In the genomic region with DNA sequence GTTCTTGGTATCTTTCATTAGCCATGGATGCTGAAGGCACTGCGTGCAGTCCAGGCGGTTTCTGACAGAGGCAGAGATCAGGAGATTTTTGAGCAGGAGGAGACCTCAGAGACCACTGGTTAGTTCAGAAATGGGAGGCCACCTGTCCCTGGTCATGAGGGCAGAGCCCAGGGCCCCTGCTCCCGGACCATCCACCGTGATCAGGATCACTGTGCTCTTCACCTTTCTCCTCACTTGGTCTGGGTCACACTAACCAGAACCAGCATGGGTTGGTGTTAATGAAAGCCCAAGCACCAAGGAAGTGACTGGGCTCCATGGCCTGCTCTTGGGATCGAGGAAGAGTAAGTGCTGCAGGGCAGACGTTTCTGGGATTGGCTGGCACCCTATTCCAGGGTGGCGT, we compare ENCODE assay signal across 11 cellular contexts. TPM values are rescaled to one million over a fixed set of nuclear protein-coding genes. Genes with fewer than 3 reads are reported as not detected.
DNase-seq lines count a peak whose midpoint lies in the region; ATAC-seq and TF ChIP-seq lines count a peak whose summit lies in the region.
"Had no signal": no experiment of that assay in that cellular context is flagged by ENCODE, and none has a peak within 500 bp of the region (broad histone marks: within the 10 kb centered on the region; RNA-seq: fewer than 3 reads in every experiment).

No MANE protein-coding gene starts in this region.

- TF ChIP-seq CTCF in VCaP (conservative IDR thresholded peaks at IDR 0.05) (no peak), gastroesophageal sphincter (IDR thresholded peaks at IDR 0.05) (no peak), sigmoid colon (IDR thresholded peaks at IDR 0.05) (no peak), GM10266 (IDR thresholded peaks at IDR 0.05; ENCODE audit: control insufficient read depth, insufficient read depth, low read depth, missing control alignments) (no peak)

- H3K27me3 ChIP-seq in gastroesophageal sphincter (no peaks in the 10 kb centered on the region), sigmoid colon (no peaks in the 10 kb centered on the region)

- H3K4me3 ChIP-seq in gastroesophageal sphincter (no peak overlapping the region), sigmoid colon (no peak overlapping the region)

- no peak overlapping the region for H3K27ac Mint-ChIP-seq in stimulated activated naive CD8-positive, alpha-beta T cell treated with anti-CD3 and anti-CD28 coated beads, Interleukin-15, amount 100 ng/mL, for 72 hours
- H3K27ac Mint-ChIP-seq: CD4-positive, CD25-positive, alpha-beta regulatory T cell; H9 had no signal

- H3K9me3 ChIP-seq in gastroesophageal sphincter (no peaks in the 10 kb centered on the region), sigmoid colon (no peaks in the 10 kb centered on the region)

- H3K27me3 Mint-ChIP-seq in stimulated activated naive CD8-positive, alpha-beta T cell treated with anti-CD3 and anti-CD28 coated beads, Interleukin-15, amount 100 ng/mL, for 72 hours = no peaks in the 10 kb centered on the region
- H3K27me3 Mint-ChIP-seq: CD4-positive, CD25-positive, alpha-beta regulatory T cell had no signal

- ATAC-seq in gastroesophageal sphincter = no peak
- ATAC-seq in stimulated activated naive CD8-positive, alpha-beta T cell treated with anti-CD3 and anti-CD28 coated beads, Interleukin-15, amount 100 ng/mL, for 72 hours = no peak

- intact Hi-C loops in sigmoid colon (cut with DNase I) = no loop called here

- no peak for TF ChIP-seq POLR2A in gastroesophageal sphincter (IDR thresholded peaks at IDR 0.05)
- no peak for TF ChIP-seq POLR2A in sigmoid colon (IDR thresholded peaks at IDR 0.05)

- H3K4me1 Mint-ChIP-seq in stimulated activated naive CD8-positive, alpha-beta T cell treated with anti-CD3 and anti-CD28 coated beads, Interleukin-15, amount 100 ng/mL, for 72 hours = no peaks in the 10 kb centered on the region
- H3K4me1 Mint-ChIP-seq: CD4-positive, CD25-positive, alpha-beta regulatory T cell had no signal

- no peak for DNase-seq in sigmoid colon
- no peak for DNase-seq in NCI-H1694 treated with DMSO at 0.1 percent for 48 hours (lab: John Stamatoyannopoulos, UW)
- no peak for DNase-seq in stimulated activated naive CD8-positive, alpha-beta T cell treated with anti-CD3 and anti-CD28 coated beads, Interleukin-15, amount 100 ng/mL, for 72 hours
- no peak for DNase-seq in GM10266 (ENCODE audit: extremely low spot score)
- DNase-seq: Calu3; CD4-positive, CD25-positive, alpha-beta regulatory T cell; DMS79; GOT3; H9 had no signal

- no peak for TF ChIP-seq EP300 in gastroesophageal sphincter (IDR thresholded peaks at IDR 0.05)
- no peak for TF ChIP-seq EP300 in sigmoid colon (IDR thresholded peaks at IDR 0.05)

- H3K4me1 ChIP-seq in gastroesophageal sphincter (peaks cover 0 to 87% (median 3%) of the 10 kb centered on the region in 3 donors), sigmoid colon (peaks cover 0 to 76% (median 59%) of the 10 kb centered on the region in 4 donors)

- no CpG with 5 or more reads among the region's 7 CpGs for WGBS in gastroesophageal sphincter (ENCODE audit: low coverage in 1 of 2), 2 donors
- WGBS in sigmoid colon, 2 donors = 90 to 95% methylated on average over 7 of the region's 7 CpGs

- H3K9me3 Mint-ChIP-seq in stimulated activated naive CD8-positive, alpha-beta T cell treated with anti-CD3 and anti-CD28 coated beads, Interleukin-15, amount 100 ng/mL, for 72 hours = no peaks in the 10 kb centered on the region
- H3K9me3 Mint-ChIP-seq: CD4-positive, CD25-positive, alpha-beta regulatory T cell; H9 had no signal

- H3K27ac ChIP-seq in VCaP = peak overlapping the region; percentile 82
- peak overlapping the region in 3 of 4 donors; percentile 92 to 96 (median 94) for H3K27ac ChIP-seq in gastroesophageal sphincter
- H3K27ac ChIP-seq in sigmoid colon = peak overlapping the region; percentile 87 to 98 (median 92)

- H3K36me3 ChIP-seq in gastroesophageal sphincter = peaks cover 0 to 95% of the 10 kb centered on the region in 2 donors
- peaks cover 18 to 96% (median 42%) of the 10 kb centered on the region in 4 donors for H3K36me3 ChIP-seq in sigmoid colon

- no peak overlapping the region for H3K4me3 Mint-ChIP-seq in stimulated activated naive CD8-positive, alpha-beta T cell treated with anti-CD3 and anti-CD28 coated beads, Interleukin-15, amount 100 ng/mL, for 72 hours
- H3K4me3 Mint-ChIP-seq: CD4-positive, CD25-positive, alpha-beta regulatory T cell; H9 had no signal

RNA-seq across cellular contexts. Expression of a gene that starts 42.0 kb away (rescaled TPM):
- total RNA-seq in gastroesophageal sphincter = 10 to 100 TPM; 21.3 to 36.7 (median 28.1) TPM
- 10 to 100 TPM; 15.3 to 26.4 (median 19.2) TPM for total RNA-seq in sigmoid colon
- 10 to 100 TPM in 1 of 3 donors, 1 to 10 TPM in 2; 6.6 to 24.9 (median 7.6) TPM for polyA plus RNA-seq in sigmoid colon
